Comparison of ENCODE assay signal across 8 cellular contexts in genomic region chr4:157075811-157076577, GRCh38. TPM values are rescaled to one million over a fixed set of nuclear protein-coding genes. Genes with fewer than 3 reads are reported as not detected.
DNase-seq lines count a peak whose midpoint lies in the region; ATAC-seq and TF ChIP-seq lines count a peak whose summit lies in the region.

GLRB (plus strand) TSS chr4:157076150; CDS start chr4:157078025, 1,875 bp downstream.

- peak within 1 kb of the TSS; percentile 90 for H3K4me3 ChIP-seq in AG09309 (ENCODE audit: control insufficient read depth, low read depth, low read length)
- peak within 1 kb of the TSS; percentile 73 for H3K4me3 ChIP-seq in Jurkat, Clone E6-1 (ENCODE audit: low read length)
- no peak within 1 kb of the TSS for H3K4me3 ChIP-seq in CD8-positive, alpha-beta T cell (ENCODE audit: low read depth, low read length)

- H3K36me3 Mint-ChIP-seq in stimulated activated naive B cell treated with anti-CD40 and anti-IgM and Interleukin-4, amounts not matched to agents 10 μg/mL and 1 μg/mL and 100 μg/mL, for 72 hours: no peaks in the 10 kb centered on the region
- H3K36me3 Mint-ChIP-seq in CD8-positive, alpha-beta T cell: no peaks in the 10 kb centered on the region

- peak within 1 kb of the TSS; percentile 46 for H3K27ac ChIP-seq in caudate nucleus (ENCODE audit: low read depth, low read length)
- H3K27ac ChIP-seq in CD8-positive, alpha-beta T cell (ENCODE audit: low read depth, low read length): no peak within 1 kb of the TSS

- H3K4me1 Mint-ChIP-seq in stimulated activated naive B cell treated with anti-CD40 and anti-IgM and Interleukin-4, amounts not matched to agents 10 μg/mL and 1 μg/mL and 100 μg/mL, for 72 hours: peaks cover 2 to 5% of the 10 kb centered on the region in 2 donors
- H3K4me1 Mint-ChIP-seq in CD8-positive, alpha-beta T cell (ENCODE audit: low read depth): no peaks in the 10 kb centered on the region

- peak; percentile 23 to 29 for ATAC-seq in stimulated activated naive B cell treated with anti-CD40 and anti-IgM and Interleukin-4, amounts not matched to agents 10 μg/mL and 1 μg/mL and 100 μg/mL, for 72 hours (replicated peaks)
- ATAC-seq in GM18519 (IDR thresholded peaks at IDR 0.05; ENCODE audit: low FRiP score, unreplicated experiment) (no peak), GM21576 (IDR thresholded peaks at IDR 0.05; ENCODE audit: unreplicated experiment) (no peak)
- ATAC-seq in CD8-positive, alpha-beta T cell: no peak

- TF ChIP-seq CTCF in AG09309 (IDR thresholded peaks at IDR 0.05; ENCODE audit: control insufficient read depth, insufficient read depth, low read depth, low read length, missing control alignments): no peak
- TF ChIP-seq CTCF in CD8-positive, alpha-beta T cell (IDR thresholded peaks at IDR 0.05): no peak

- H3K27ac Mint-ChIP-seq in stimulated activated naive B cell treated with anti-CD40 and anti-IgM and Interleukin-4, amounts not matched to agents 10 μg/mL and 1 μg/mL and 100 μg/mL, for 72 hours: no peak within 1 kb of the TSS
- no peak within 1 kb of the TSS for H3K27ac Mint-ChIP-seq in CD8-positive, alpha-beta T cell

- CTCF ChIA-PET in CD8-positive, alpha-beta T cell (lab: Charles Lee): no interaction called here

- intact Hi-C loops in CD8-positive, alpha-beta T cell (cut with DNase I, micrococcal nuclease): no loop called here

- H3K9me3 ChIP-seq in CD8-positive, alpha-beta T cell (ENCODE audit: low read length): no peaks in the 10 kb centered on the region

- H3K36me3 ChIP-seq in CD8-positive, alpha-beta T cell (ENCODE audit: insufficient read depth, low read length): no peaks in the 10 kb centered on the region

- H3K4me1 ChIP-seq in CD8-positive, alpha-beta T cell (ENCODE audit: insufficient read depth, low read length): no peaks in the 10 kb centered on the region

- H3K9me3 Mint-ChIP-seq in stimulated activated naive B cell treated with anti-CD40 and anti-IgM and Interleukin-4, amounts not matched to agents 10 μg/mL and 1 μg/mL and 100 μg/mL, for 72 hours: no peaks in the 10 kb centered on the region
- H3K9me3 Mint-ChIP-seq in CD8-positive, alpha-beta T cell: peaks cover 4% of the 10 kb centered on the region

- DNase-seq in AG09309 (ENCODE audit: low read depth): no peak
- no peak for DNase-seq in Jurkat, Clone E6-1 (ENCODE audit: low read depth, low spot score)
- peak in 50 of 61 donors; percentile 3 to 72 (median 30) for DNase-seq in caudate nucleus (lab: John Stamatoyannopoulos, UW)
- DNase-seq in islet precursor cell: peak; percentile 70
- no peak for DNase-seq in stimulated activated naive B cell treated with anti-CD40 and anti-IgM and Interleukin-4, amounts not matched to agents 10 μg/mL and 1 μg/mL and 100 μg/mL, for 72 hours
- DNase-seq in CD8-positive, alpha-beta T cell: no peak

- POLR2A ChIA-PET in CD8-positive, alpha-beta T cell (lab: Charles Lee): no interaction called here

- peaks cover 26 to 27% of the 10 kb centered on the region in 2 donors for H3K27me3 Mint-ChIP-seq in stimulated activated naive B cell treated with anti-CD40 and anti-IgM and Interleukin-4, amounts not matched to agents 10 μg/mL and 1 μg/mL and 100 μg/mL, for 72 hours
- peaks cover 21% of the 10 kb centered on the region for H3K27me3 Mint-ChIP-seq in CD8-positive, alpha-beta T cell (ENCODE audit: low read depth)

- no peaks in the 10 kb centered on the region for H3K27me3 ChIP-seq in CD8-positive, alpha-beta T cell (ENCODE audit: insufficient read depth, low read length)

- H3K4me3 Mint-ChIP-seq in stimulated activated naive B cell treated with anti-CD40 and anti-IgM and Interleukin-4, amounts not matched to agents 10 μg/mL and 1 μg/mL and 100 μg/mL, for 72 hours: peak within 1 kb of the TSS in 1 of 2 donors; percentile 38
- H3K4me3 Mint-ChIP-seq in CD8-positive, alpha-beta T cell: no peak within 1 kb of the TSS

RNA-seq across cellular contexts. Expression of gene GLRB, which starts in this region (rescaled TPM):
- 12.2 TPM for polyA plus RNA-seq in Jurkat, Clone E6-1 (2012; ENCODE audit: insufficient read depth, insufficient read length)
- not detected for total RNA-seq in CD8-positive, alpha-beta T cell

Comparison
In these comparisons a context has a peak if more than half of its experiments do, and no peak if none do; other contexts are left out.
1. DNase-seq: peak in caudate nucleus (50 of 61) and islet precursor cell (single experiment); none in AG09309 (single experiment), Jurkat, Clone E6-1 (single experiment), stimulated activated naive B cell treated with anti-CD40 and anti-IgM and Interleukin-4, amounts not matched to agents 10 μg/mL and 1 μg/mL and 100 μg/mL, for 72 hours (single experiment) and CD8-positive, alpha-beta T cell (0 of 7).
2. ATAC-seq: peak in stimulated activated naive B cell treated with anti-CD40 and anti-IgM and Interleukin-4, amounts not matched to agents 10 μg/mL and 1 μg/mL and 100 μg/mL, for 72 hours (2 of 2); none in GM18519 (single experiment), GM21576 (single experiment) and CD8-positive, alpha-beta T cell (single experiment).